Comparison of ENCODE assay signal across 8 cellular contexts in genomic region chr11:313787-314547, GRCh38. TPM values are rescaled to one million over a fixed set of nuclear protein-coding genes. Genes with fewer than 3 reads are reported as not detected.
A peak's percentile ranks its signal among the peaks of the same experiment; 100 is the strongest.
DNase-seq lines count a peak whose midpoint lies in the region; ATAC-seq and TF ChIP-seq lines count a peak whose summit lies in the region.

Gene IFITM1 (plus strand): TSS chr11:314040. CDS start chr11:314171, 131 bp downstream.

- no TSS peak for BruUV-seq in MCF 10A (replicated peaks; lab: Mats Ljungman, UMichigan)

- peak within 1 kb of the TSS; percentile 73 for H3K9ac ChIP-seq in ES-I3 (ENCODE audit: low read depth, low read length)

- peaks cover 38 to 52% (median 46%) of the 10 kb centered on the region in 3 donors for H3K4me1 Mint-ChIP-seq in T-cell
- peaks cover 19% of the 10 kb centered on the region for H3K4me1 Mint-ChIP-seq in MCF 10A (ENCODE audit: insufficient read depth, unreplicated experiment)
- H3K4me1 Mint-ChIP-seq in immature natural killer cell = peaks cover 54% of the 10 kb centered on the region in 2 donors
- H3K4me1 Mint-ChIP-seq in stimulated activated naive B cell treated with anti-CD40 and anti-IgM and Interleukin-4, amounts not matched to agents 10 μg/mL and 1 μg/mL and 100 μg/mL, for 72 hours = peaks cover 36 to 45% of the 10 kb centered on the region in 2 donors

- H3K4me1 ChIP-seq in ES-I3 (ENCODE audit: insufficient read depth, low read length) = peaks cover 33% of the 10 kb centered on the region

- CTCF ChIA-PET in T-cell (lab: Charles Lee) (no interaction called here), MCF 10A (lab: Yijun Ruan, JAX) (no interaction called here)

- no peak for TF ChIP-seq CTCF in MCF 10A (IDR thresholded peaks at IDR 0.05; ENCODE audit: unreplicated experiment)

- H3K36me3 ChIP-seq in ES-I3 (ENCODE audit: insufficient read depth, low read length) = no peaks in the 10 kb centered on the region

- H3K9me3 Mint-ChIP-seq in T-cell = no peaks in the 10 kb centered on the region
- no peaks in the 10 kb centered on the region for H3K9me3 Mint-ChIP-seq in MCF 10A (ENCODE audit: unreplicated experiment)
- no peaks in the 10 kb centered on the region for H3K9me3 Mint-ChIP-seq in immature natural killer cell
- no peaks in the 10 kb centered on the region for H3K9me3 Mint-ChIP-seq in stimulated activated naive B cell treated with anti-CD40 and anti-IgM and Interleukin-4, amounts not matched to agents 10 μg/mL and 1 μg/mL and 100 μg/mL, for 72 hours

- ATAC-seq in T-cell (replicated peaks in 1 of 4) (peak; percentile 52 to 68 (median 57)), HG02884 (IDR thresholded peaks at IDR 0.05; ENCODE audit: unreplicated experiment) (no peak)
- peak; percentile 45 to 48 for ATAC-seq in stimulated activated naive B cell treated with anti-CD40 and anti-IgM and Interleukin-4, amounts not matched to agents 10 μg/mL and 1 μg/mL and 100 μg/mL, for 72 hours (replicated peaks)

- H3K36me3 Mint-ChIP-seq in T-cell = peaks cover 15% of the 10 kb centered on the region
- peaks cover 6% of the 10 kb centered on the region for H3K36me3 Mint-ChIP-seq in MCF 10A (ENCODE audit: insufficient read depth, unreplicated experiment)
- H3K36me3 Mint-ChIP-seq in immature natural killer cell = peaks cover 4 to 34% (median 28%) of the 10 kb centered on the region in 3 donors
- peaks cover 0 to 2% of the 10 kb centered on the region in 2 donors for H3K36me3 Mint-ChIP-seq in stimulated activated naive B cell treated with anti-CD40 and anti-IgM and Interleukin-4, amounts not matched to agents 10 μg/mL and 1 μg/mL and 100 μg/mL, for 72 hours

- DNase-seq in HCEC 1CT (peak; percentile 70), T-cell (peak; percentile 43 to 86 (median 64)), MCF 10A (ENCODE audit: unreplicated experiment) (peak; percentile 74), immature natural killer cell (peak; percentile 77 to 82 (median 81)), cerebellar nuclear complex (lab: John Stamatoyannopoulos, UW) (no peak)
- DNase-seq in stimulated activated naive B cell treated with anti-CD40 and anti-IgM and Interleukin-4, amounts not matched to agents 10 μg/mL and 1 μg/mL and 100 μg/mL, for 72 hours = no peak

- peak within 1 kb of the TSS; percentile 90 to 94 (median 91) for H3K4me3 Mint-ChIP-seq in T-cell
- peak within 1 kb of the TSS; percentile 46 for H3K4me3 Mint-ChIP-seq in MCF 10A (ENCODE audit: unreplicated experiment)
- peak within 1 kb of the TSS; percentile 93 to 98 (median 94) for H3K4me3 Mint-ChIP-seq in immature natural killer cell
- peak within 1 kb of the TSS; percentile 78 to 92 for H3K4me3 Mint-ChIP-seq in stimulated activated naive B cell treated with anti-CD40 and anti-IgM and Interleukin-4, amounts not matched to agents 10 μg/mL and 1 μg/mL and 100 μg/mL, for 72 hours

- intact Hi-C loops in MCF 10A (cut with micrococcal nuclease) = no loop called here

- H3K9me3 ChIP-seq in ES-I3 (ENCODE audit: control insufficient read depth, insufficient read depth, low read length) = no peaks in the 10 kb centered on the region

- H3K27me3 Mint-ChIP-seq in T-cell = no peaks in the 10 kb centered on the region
- H3K27me3 Mint-ChIP-seq in MCF 10A (ENCODE audit: insufficient read depth, unreplicated experiment) = no peaks in the 10 kb centered on the region
- peaks cover 18 to 43% (median 24%) of the 10 kb centered on the region in 3 donors for H3K27me3 Mint-ChIP-seq in immature natural killer cell (ENCODE audit: low read depth in 3 of 3)
- no peaks in the 10 kb centered on the region for H3K27me3 Mint-ChIP-seq in stimulated activated naive B cell treated with anti-CD40 and anti-IgM and Interleukin-4, amounts not matched to agents 10 μg/mL and 1 μg/mL and 100 μg/mL, for 72 hours

- H3K27ac Mint-ChIP-seq in T-cell (peak within 1 kb of the TSS; percentile 97 to 99), MCF 10A (ENCODE audit: low read depth, unreplicated experiment) (no peak within 1 kb of the TSS), immature natural killer cell (peak within 1 kb of the TSS; percentile 94 to 99 (median 98))
- peak within 1 kb of the TSS; percentile 97 for H3K27ac Mint-ChIP-seq in stimulated activated naive B cell treated with anti-CD40 and anti-IgM and Interleukin-4, amounts not matched to agents 10 μg/mL and 1 μg/mL and 100 μg/mL, for 72 hours

- POLR2A ChIA-PET in T-cell (lab: Charles Lee) (interaction anchor here in 1 of 2 donors (0.6 kb wide), 1 partner anchor 135 kb away, joined by 3 read pairs; no protein-coding TSS in a partner anchor), MCF 10A (lab: Yijun Ruan, JAX) (no interaction called here)

RNA-seq across cellular contexts. Expression of gene IFITM1, which starts in this region (rescaled TPM):
- total RNA-seq in T-cell (100 to 1,000 TPM; 201 to 427 (median 243) TPM), MCF 10A (2022) (1.8 and 4.8 TPM in 2 replicates)
- 1,000 to 10,000 TPM; 2,792 to 4,533 (median 3,562) TPM for polyA plus RNA-seq in immature natural killer cell

Comparison
In these comparisons a context has a peak if more than half of its experiments do, and no peak if none do; other contexts are left out.
1. RNA of gene IFITM1 (total RNA-seq): 201 to 427 TPM in T-cell; 1.8 to 4.8 TPM in MCF 10A; every median in the first group is over 10 times any median in the second.
2. DNase-seq: peak in HCEC 1CT (single experiment), T-cell (34 of 34), MCF 10A (single experiment) and immature natural killer cell (3 of 3); none in stimulated activated naive B cell treated with anti-CD40 and anti-IgM and Interleukin-4, amounts not matched to agents 10 μg/mL and 1 μg/mL and 100 μg/mL, for 72 hours (single experiment) and cerebellar nuclear complex (0 of 2).
3. Peak in every context shown above with its lines, with median percentiles within 50 percentile points of each other: H3K4me3 Mint-ChIP-seq.